1 cellular context compared by ENCODE assay signal in genomic region chr19:43936219-43936618, GRCh38.
TF ChIP-seq lines count a peak whose summit lies in the region.

No MANE protein-coding gene starts in this region.

TF ChIP-seq in SK-N-SH, 30 proteins besides CTCF, POLR2A, EP300 and RAD21 (continued from another document):
- TF ChIP-seq, protein P1, sequence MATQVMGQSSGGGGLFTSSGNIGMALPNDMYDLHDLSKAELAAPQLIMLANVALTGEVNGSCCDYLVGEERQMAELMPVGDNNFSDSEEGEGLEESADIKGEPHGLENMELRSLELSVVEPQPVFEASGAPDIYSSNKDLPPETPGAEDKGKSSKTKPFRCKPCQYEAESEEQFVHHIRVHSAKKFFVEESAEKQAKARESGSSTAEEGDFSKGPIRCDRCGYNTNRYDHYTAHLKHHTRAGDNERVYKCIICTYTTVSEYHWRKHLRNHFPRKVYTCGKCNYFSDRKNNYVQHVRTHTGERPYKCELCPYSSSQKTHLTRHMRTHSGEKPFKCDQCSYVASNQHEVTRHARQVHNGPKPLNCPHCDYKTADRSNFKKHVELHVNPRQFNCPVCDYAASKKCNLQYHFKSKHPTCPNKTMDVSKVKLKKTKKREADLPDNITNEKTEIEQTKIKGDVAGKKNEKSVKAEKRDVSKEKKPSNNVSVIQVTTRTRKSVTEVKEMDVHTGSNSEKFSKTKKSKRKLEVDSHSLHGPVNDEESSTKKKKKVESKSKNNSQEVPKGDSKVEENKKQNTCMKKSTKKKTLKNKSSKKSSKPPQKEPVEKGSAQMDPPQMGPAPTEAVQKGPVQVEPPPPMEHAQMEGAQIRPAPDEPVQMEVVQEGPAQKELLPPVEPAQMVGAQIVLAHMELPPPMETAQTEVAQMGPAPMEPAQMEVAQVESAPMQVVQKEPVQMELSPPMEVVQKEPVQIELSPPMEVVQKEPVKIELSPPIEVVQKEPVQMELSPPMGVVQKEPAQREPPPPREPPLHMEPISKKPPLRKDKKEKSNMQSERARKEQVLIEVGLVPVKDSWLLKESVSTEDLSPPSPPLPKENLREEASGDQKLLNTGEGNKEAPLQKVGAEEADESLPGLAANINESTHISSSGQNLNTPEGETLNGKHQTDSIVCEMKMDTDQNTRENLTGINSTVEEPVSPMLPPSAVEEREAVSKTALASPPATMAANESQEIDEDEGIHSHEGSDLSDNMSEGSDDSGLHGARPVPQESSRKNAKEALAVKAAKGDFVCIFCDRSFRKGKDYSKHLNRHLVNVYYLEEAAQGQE (IDR thresholded peaks at IDR 0.05; ENCODE audit: low read depth, low read length): no peak
- TF ChIP-seq ELF1 (IDR thresholded peaks at IDR 0.05) (no peak), GABPA (IDR thresholded peaks at IDR 0.05; ENCODE audit: low read depth) (no peak), TCF12 (IDR thresholded peaks at IDR 0.05) (no peak), NRF1 (IDR thresholded peaks at IDR 0.05; ENCODE audit: low read depth, low read length) (no peak)
